1 cellular context compared by ENCODE assay signal in genomic region chr20:51372176-51372803, GRCh38.
TF ChIP-seq lines count a peak whose summit lies in the region.

No MANE protein-coding gene starts in this region.

TF ChIP-seq in Ishikawa, 13 proteins besides CTCF, POLR2A, EP300 and RAD21 (continued from another document):
- TF ChIP-seq, protein P1, sequence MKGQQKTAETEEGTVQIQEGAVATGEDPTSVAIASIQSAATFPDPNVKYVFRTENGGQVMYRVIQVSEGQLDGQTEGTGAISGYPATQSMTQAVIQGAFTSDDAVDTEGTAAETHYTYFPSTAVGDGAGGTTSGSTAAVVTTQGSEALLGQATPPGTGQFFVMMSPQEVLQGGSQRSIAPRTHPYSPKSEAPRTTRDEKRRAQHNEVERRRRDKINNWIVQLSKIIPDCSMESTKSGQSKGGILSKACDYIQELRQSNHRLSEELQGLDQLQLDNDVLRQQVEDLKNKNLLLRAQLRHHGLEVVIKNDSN (IDR thresholded peaks at IDR 0.05) = no peak
- TF ChIP-seq MAX (IDR thresholded peaks at IDR 0.05) = no peak
- no peak for TF ChIP-seq YY1 (IDR thresholded peaks at IDR 0.05; ENCODE audit: low read depth)
- TF ChIP-seq CEBPB (IDR thresholded peaks at IDR 0.05) = no peak
- no peak for TF ChIP-seq CREB1 (IDR thresholded peaks at IDR 0.05; ENCODE audit: low read depth)
- TF ChIP-seq TCF12 (IDR thresholded peaks at IDR 0.05; ENCODE audit: low read depth) = no peak
- no peak for TF ChIP-seq TEAD4 (IDR thresholded peaks at IDR 0.05)
TF ChIP-seq in Ishikawa: peak in this region for 0.
